22 cellular contexts compared by ENCODE assay signal in the genomic region with DNA sequence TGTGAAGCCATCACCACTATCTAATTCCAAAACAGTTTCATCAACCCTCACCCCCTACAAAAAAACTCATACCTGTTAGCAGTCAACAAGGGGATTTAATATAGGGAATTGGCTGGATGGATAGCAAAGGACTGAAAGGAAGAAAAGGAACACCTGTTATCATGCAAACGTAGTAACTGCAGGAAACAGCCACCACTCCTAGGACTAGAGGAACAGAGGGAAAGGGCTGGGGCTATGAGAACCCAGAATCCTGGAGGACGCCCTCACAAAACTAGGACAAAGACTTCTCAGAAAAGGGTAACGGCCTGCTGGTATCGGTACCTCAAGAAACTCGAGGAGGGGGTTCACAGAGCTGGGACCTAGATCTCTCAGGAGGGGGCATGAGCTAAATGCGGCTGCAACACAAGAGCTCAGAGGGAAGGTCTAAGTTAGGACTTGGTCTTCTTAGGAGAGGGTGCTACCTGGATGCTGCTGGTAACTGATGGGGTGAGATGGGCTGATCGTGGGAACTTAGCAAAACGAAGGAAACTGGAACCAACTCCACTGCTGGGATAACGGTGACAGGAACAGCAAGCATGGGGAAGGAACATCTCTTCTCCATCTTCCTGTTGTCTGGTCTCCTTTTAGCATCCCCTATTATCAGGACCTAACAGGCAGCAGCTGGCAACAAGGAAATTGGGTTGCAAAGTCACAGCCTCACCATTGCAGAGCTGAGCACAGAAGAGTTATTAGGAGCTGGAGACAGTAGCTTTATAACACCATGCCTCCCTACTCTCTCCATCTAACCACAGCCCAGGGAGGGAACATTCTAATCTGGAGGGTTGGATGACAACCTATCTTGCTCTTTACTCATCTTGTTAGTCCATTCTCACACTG.
DNase-seq lines count a peak whose midpoint lies in the region; ATAC-seq, FAIRE-seq and TF ChIP-seq lines count a peak whose summit lies in the region.
"Had no signal": no experiment of that assay in that cellular context is flagged by ENCODE, and none has a peak within 500 bp of the region (broad histone marks: within the 10 kb centered on the region; RNA-seq: fewer than 3 reads in every experiment).

No MANE protein-coding gene starts in this region.

- POLR2A ChIA-PET in activated CD8-positive, alpha-beta T cell treated with anti-CD3 and anti-CD28 coated beads, Interleukin-2, amount 10 ng/mL, durations not matched to agents 7 days and 5 days (lab: Charles Lee) = no interaction called here
- POLR2A ChIA-PET in activated CD8-positive, alpha-beta T cell treated with anti-CD3 and anti-CD28 coated beads for 36 hours (lab: Charles Lee) = no interaction called here

- H3K4ac ChIP-seq in H9 (ENCODE audit: low read depth, low read length) = no peak overlapping the region

- no peak overlapping the region for H2BK5ac ChIP-seq in H9 (ENCODE audit: insufficient read length, low read length)

- no peaks in the 10 kb centered on the region for H3K36me3 Mint-ChIP-seq in activated CD8-positive, alpha-beta T cell treated with anti-CD3 and anti-CD28 coated beads, Interleukin-2, amount 10 ng/mL, durations not matched to agents 7 days and 5 days (ENCODE audit: low read depth)
- H3K36me3 Mint-ChIP-seq in activated CD8-positive, alpha-beta T cell treated with anti-CD3 and anti-CD28 coated beads for 36 hours (ENCODE audit: low read depth) = no peaks in the 10 kb centered on the region
- H3K36me3 Mint-ChIP-seq in H9 (ENCODE audit: insufficient read depth in 1 of 3, low read depth in 3 of 3) = no peaks in the 10 kb centered on the region; a peak in 2 of 7 replicates
- H3K36me3 Mint-ChIP-seq in T-helper 2 cell treated with Interferon-gamma antibody and Interleukin-4, amounts not matched to agents 5 μg/mL and 100 μg/mL, for 36 hours (ENCODE audit: low read depth) = no peaks in the 10 kb centered on the region
- H3K36me3 Mint-ChIP-seq: CD4-positive, CD25-positive, alpha-beta regulatory T cell had no signal

- no peak overlapping the region for H2AFZ ChIP-seq in H9 (ENCODE audit: low read length)
- H2AFZ ChIP-seq: GM23248 had no signal

- CTCF ChIA-PET in activated CD8-positive, alpha-beta T cell treated with anti-CD3 and anti-CD28 coated beads, Interleukin-2, amount 10 ng/mL, durations not matched to agents 7 days and 5 days (lab: Charles Lee) = interaction anchor here (1.0 to 1.5 kb wide), 2 partner anchors 10 to 13 kb away, joined by 3 read pairs; no protein-coding TSS in a partner anchor
- CTCF ChIA-PET in activated CD8-positive, alpha-beta T cell treated with anti-CD3 and anti-CD28 coated beads for 36 hours (lab: Charles Lee) = no interaction called here

- no peaks in the 10 kb centered on the region for H3K79me1 ChIP-seq in H9 (ENCODE audit: insufficient read depth, low read depth, low read length, poor library complexity, severe bottlenecking)

- H3K27me3 ChIP-seq in H9 (ENCODE audit: insufficient read depth, low read length) = no peaks in the 10 kb centered on the region
- H3K27me3 ChIP-seq: BLaER1 had no signal

- H4K91ac ChIP-seq in H9 (ENCODE audit: insufficient read length, low read depth, low read length) = no peak overlapping the region

- no peak overlapping the region for H3K14ac ChIP-seq in H9 (ENCODE audit: insufficient read depth, low read length)

- no peaks in the 10 kb centered on the region for H4K20me1 ChIP-seq in H9 (ENCODE audit: control insufficient read depth, insufficient read depth, insufficient read length)
- H4K20me1 ChIP-seq: BLaER1 had no signal

- H3K9me3 Mint-ChIP-seq in activated CD8-positive, alpha-beta T cell treated with anti-CD3 and anti-CD28 coated beads, Interleukin-2, amount 10 ng/mL, durations not matched to agents 7 days and 5 days (ENCODE audit: insufficient read depth) = no peaks in the 10 kb centered on the region
- no peaks in the 10 kb centered on the region for H3K9me3 Mint-ChIP-seq in activated CD8-positive, alpha-beta T cell treated with anti-CD3 and anti-CD28 coated beads for 36 hours
- H3K9me3 Mint-ChIP-seq in H9 = peaks cover 2 to 6% of the 10 kb centered on the region in 2 experiments
- no peaks in the 10 kb centered on the region for H3K9me3 Mint-ChIP-seq in T-helper 2 cell treated with Interferon-gamma antibody and Interleukin-4, amounts not matched to agents 5 μg/mL and 100 μg/mL, for 36 hours

- H2AK5ac ChIP-seq in H9 (ENCODE audit: insufficient read length, low read length) = no peak overlapping the region

- H3K9ac ChIP-seq in H9 (ENCODE audit: extremely low read depth, insufficient read length, low read length) = no peak overlapping the region
- H3K9ac ChIP-seq: BLaER1, GM23248 had no signal

- H3K18ac ChIP-seq in H9 (ENCODE audit: insufficient read length, low read depth, low read length) = no peak overlapping the region

- no peak overlapping the region for H2BK20ac ChIP-seq in H9 (ENCODE audit: low read depth, low read length, poor library complexity, severe bottlenecking)

- H3K4me2 ChIP-seq in H9 (ENCODE audit: insufficient read depth, insufficient read length, low read length) = no peak overlapping the region
- H3K4me2 ChIP-seq: BLaER1 had no signal

- TF ChIP-seq CTCF in activated CD8-positive, alpha-beta T cell treated with anti-CD3 and anti-CD28 coated beads for 36 hours (IDR thresholded peaks at IDR 0.05) = no peak
- TF ChIP-seq CTCF in H9 (conservative IDR thresholded peaks at IDR 0.05) = no peak

- no peak for FAIRE-seq in HTR-8/SVneo (lab: Jason Lieb, UNC)
- FAIRE-seq: D721Med, GM18507 had no signal

- no peak overlapping the region for H4K5ac ChIP-seq in H9 (ENCODE audit: insufficient read length, low read depth, low read length)

- no peaks in the 10 kb centered on the region for H3K23me2 ChIP-seq in H9 (ENCODE audit: insufficient read length, low read depth, low read length, poor library complexity, severe bottlenecking)

- no peak overlapping the region for H2BK12ac ChIP-seq in H9 (ENCODE audit: insufficient read length, low read depth, low read length)

- H3K27ac Mint-ChIP-seq in activated CD8-positive, alpha-beta T cell treated with anti-CD3 and anti-CD28 coated beads, Interleukin-2, amount 10 ng/mL, durations not matched to agents 7 days and 5 days = no peak overlapping the region
- H3K27ac Mint-ChIP-seq in activated CD8-positive, alpha-beta T cell treated with anti-CD3 and anti-CD28 coated beads for 36 hours = no peak overlapping the region
- peak overlapping the region in 2 of 3 experiments; percentile 52 to 62; a peak in 2 of 7 replicates for H3K27ac Mint-ChIP-seq in H9
- no peak overlapping the region for H3K27ac Mint-ChIP-seq in T-helper 2 cell treated with Interferon-gamma antibody and Interleukin-4, amounts not matched to agents 5 μg/mL and 100 μg/mL, for 36 hours
- H3K27ac Mint-ChIP-seq: CD4-positive, CD25-positive, alpha-beta regulatory T cell had no signal

- peak; percentile 10 for DNase-seq in activated CD8-positive, alpha-beta T cell treated with anti-CD3 and anti-CD28 coated beads, Interleukin-2, amount 10 ng/mL, durations not matched to agents 7 days and 5 days
- no peak for DNase-seq in activated CD8-positive, alpha-beta T cell treated with anti-CD3 and anti-CD28 coated beads for 36 hours
- DNase-seq in H9 (no peak), amniotic epithelial cell (ENCODE audit: low read depth) (peak; percentile 97), HTR-8/SVneo (ENCODE audit: insufficient read length, low spot score) (no peak), ureter (ENCODE audit: low spot score) (no peak)
- DNase-seq in T-helper 2 cell treated with Interferon-gamma antibody and Interleukin-4, amounts not matched to agents 5 μg/mL and 100 μg/mL, for 36 hours (ENCODE audit: low spot score) = no peak
- DNase-seq: CD4-positive, CD25-positive, alpha-beta regulatory T cell; DMS53; GM23248; IMR-90; KG1; MM.1S; NCI-H2029; NCI-H526 treated with DMSO at 0.1 percent for 48 hours; SHP77 treated with DMSO at 0.1 percent for 48 hours had no signal

- no peak overlapping the region for H3T11ph ChIP-seq in H9 (ENCODE audit: low read length)

- no peaks in the 10 kb centered on the region for H3K9me3 ChIP-seq in H9 (ENCODE audit: control insufficient read depth, low read depth, low read length)

- peaks cover 25% of the 10 kb centered on the region for H3K27me3 Mint-ChIP-seq in activated CD8-positive, alpha-beta T cell treated with anti-CD3 and anti-CD28 coated beads, Interleukin-2, amount 10 ng/mL, durations not matched to agents 7 days and 5 days (ENCODE audit: low read depth)
- H3K27me3 Mint-ChIP-seq in activated CD8-positive, alpha-beta T cell treated with anti-CD3 and anti-CD28 coated beads for 36 hours = peaks cover 10% of the 10 kb centered on the region
- no peaks in the 10 kb centered on the region for H3K27me3 Mint-ChIP-seq in H9 (ENCODE audit: low read depth)
- peaks cover 14% of the 10 kb centered on the region for H3K27me3 Mint-ChIP-seq in T-helper 2 cell treated with Interferon-gamma antibody and Interleukin-4, amounts not matched to agents 5 μg/mL and 100 μg/mL, for 36 hours (ENCODE audit: low read depth)

- no peak overlapping the region for H3K56ac ChIP-seq in H9 (ENCODE audit: insufficient read length, low read depth, low read length)

- H2BK120ac ChIP-seq in H9 (ENCODE audit: low read depth, low read length, poor library complexity, severe bottlenecking) = no peak overlapping the region

- H4K8ac ChIP-seq in H9 (replicated peaks; ENCODE audit: insufficient read length, low read depth, low read length) = no peak overlapping the region

- intact Hi-C loops in activated CD8-positive, alpha-beta T cell treated with anti-CD3 and anti-CD28 coated beads for 36 hours (cut with micrococcal nuclease) = no loop called here

- no peak overlapping the region for H3K4me3 Mint-ChIP-seq in activated CD8-positive, alpha-beta T cell treated with anti-CD3 and anti-CD28 coated beads, Interleukin-2, amount 10 ng/mL, durations not matched to agents 7 days and 5 days
- no peak overlapping the region for H3K4me3 Mint-ChIP-seq in activated CD8-positive, alpha-beta T cell treated with anti-CD3 and anti-CD28 coated beads for 36 hours
- H3K4me3 Mint-ChIP-seq in H9 = no peak overlapping the region
- no peak overlapping the region for H3K4me3 Mint-ChIP-seq in T-helper 2 cell treated with Interferon-gamma antibody and Interleukin-4, amounts not matched to agents 5 μg/mL and 100 μg/mL, for 36 hours
- H3K4me3 Mint-ChIP-seq: CD4-positive, CD25-positive, alpha-beta regulatory T cell had no signal

- no CpG with 5 or more reads among the region's 9 CpGs for WGBS in H9 (ENCODE audit: extremely low coverage, insufficient read length, low lambda C conversion rate)

- H3K23ac ChIP-seq in H9 (ENCODE audit: insufficient read length, low read depth, low read length) = no peak overlapping the region

- peaks cover 7% of the 10 kb centered on the region for H3K4me1 ChIP-seq in H9 (ENCODE audit: insufficient read depth, low read length)
- H3K4me1 ChIP-seq: BLaER1 had no signal

- H3K27ac ChIP-seq in H9 (ENCODE audit: insufficient read length, low read depth, low read length) = no peak overlapping the region
- H3K27ac ChIP-seq: BLaER1, GM23248, RWPE1 had no signal

- no peaks in the 10 kb centered on the region for H3K4me1 Mint-ChIP-seq in activated CD8-positive, alpha-beta T cell treated with anti-CD3 and anti-CD28 coated beads, Interleukin-2, amount 10 ng/mL, durations not matched to agents 7 days and 5 days (ENCODE audit: low read depth)
- no peaks in the 10 kb centered on the region for H3K4me1 Mint-ChIP-seq in activated CD8-positive, alpha-beta T cell treated with anti-CD3 and anti-CD28 coated beads for 36 hours (ENCODE audit: low read depth)
- H3K4me1 Mint-ChIP-seq in H9 = peaks cover 20 to 25% of the 10 kb centered on the region in 2 experiments
- H3K4me1 Mint-ChIP-seq in T-helper 2 cell treated with Interferon-gamma antibody and Interleukin-4, amounts not matched to agents 5 μg/mL and 100 μg/mL, for 36 hours (ENCODE audit: low read depth) = no peaks in the 10 kb centered on the region

- no peaks in the 10 kb centered on the region for H3K79me2 ChIP-seq in H9 (ENCODE audit: insufficient read depth, low read length)

- no peak overlapping the region for H2BK15ac ChIP-seq in H9 (ENCODE audit: low read depth, low read length)

- no peak for ATAC-seq in activated CD8-positive, alpha-beta T cell treated with anti-CD3 and anti-CD28 coated beads, Interleukin-2, amount 10 ng/mL, durations not matched to agents 7 days and 5 days
- ATAC-seq in activated CD8-positive, alpha-beta T cell treated with anti-CD3 and anti-CD28 coated beads for 36 hours = no peak
- ATAC-seq: HCT116, Panc1 had no signal

Comparison
In these comparisons a context has a peak if more than half of its experiments do, and no peak if none do; other contexts are left out.
1. DNase-seq: peak in activated CD8-positive, alpha-beta T cell treated with anti-CD3 and anti-CD28 coated beads, Interleukin-2, amount 10 ng/mL, durations not matched to agents 7 days and 5 days (single experiment) and amniotic epithelial cell (single experiment); none in activated CD8-positive, alpha-beta T cell treated with anti-CD3 and anti-CD28 coated beads for 36 hours (single experiment), H9 (single experiment), T-helper 2 cell treated with Interferon-gamma antibody and Interleukin-4, amounts not matched to agents 5 μg/mL and 100 μg/mL, for 36 hours (single experiment), HTR-8/SVneo (single experiment) and ureter (single experiment).
2. H3K27ac Mint-ChIP-seq: peak in H9 (2 of 3); none in activated CD8-positive, alpha-beta T cell treated with anti-CD3 and anti-CD28 coated beads, Interleukin-2, amount 10 ng/mL, durations not matched to agents 7 days and 5 days (single experiment), activated CD8-positive, alpha-beta T cell treated with anti-CD3 and anti-CD28 coated beads for 36 hours (single experiment) and T-helper 2 cell treated with Interferon-gamma antibody and Interleukin-4, amounts not matched to agents 5 μg/mL and 100 μg/mL, for 36 hours (single experiment).